In genomic region chr22:24053481-24054226, GRCh38 we compare ENCODE assay signal across 1 cellular context.
TF ChIP-seq lines count a peak whose summit lies in the region.

No MANE protein-coding gene starts in this region.

TF ChIP-seq in IMR-90, 13 proteins besides CTCF, POLR2A, EP300 and RAD21:
- TF ChIP-seq CHD1 (IDR thresholded peaks at IDR 0.05; ENCODE audit: low read depth, low read length) (no peak), MAFK (IDR thresholded peaks at IDR 0.05; ENCODE audit: low read depth, low read length) (no peak), NFE2L2 (IDR thresholded peaks at IDR 0.05; ENCODE audit: low read depth, low read length) (no peak), CEBPB (IDR thresholded peaks at IDR 0.05; ENCODE audit: low read depth, low read length) (no peak), RCOR1 (IDR thresholded peaks at IDR 0.05; ENCODE audit: insufficient replicate concordance, low read length) (no peak), SMC3 (IDR thresholded peaks at IDR 0.05; ENCODE audit: low read depth, low read length) (no peak), BHLHE40 (IDR thresholded peaks at IDR 0.05; ENCODE audit: low read depth, low read length) (no peak), ELK1 (IDR thresholded peaks at IDR 0.05; ENCODE audit: borderline replicate concordance, low read depth, low read length) (no peak), MAZ (IDR thresholded peaks at IDR 0.05; ENCODE audit: borderline replicate concordance, low read depth, low read length) (no peak), FOS (IDR thresholded peaks at IDR 0.05; ENCODE audit: low read depth, low read length) (no peak), MXI1 (IDR thresholded peaks at IDR 0.05; ENCODE audit: borderline replicate concordance, low read depth, low read length) (no peak), RFX5 (IDR thresholded peaks at IDR 0.05; ENCODE audit: low read depth, low read length) (no peak)
- TF ChIP-seq, protein P1, sequence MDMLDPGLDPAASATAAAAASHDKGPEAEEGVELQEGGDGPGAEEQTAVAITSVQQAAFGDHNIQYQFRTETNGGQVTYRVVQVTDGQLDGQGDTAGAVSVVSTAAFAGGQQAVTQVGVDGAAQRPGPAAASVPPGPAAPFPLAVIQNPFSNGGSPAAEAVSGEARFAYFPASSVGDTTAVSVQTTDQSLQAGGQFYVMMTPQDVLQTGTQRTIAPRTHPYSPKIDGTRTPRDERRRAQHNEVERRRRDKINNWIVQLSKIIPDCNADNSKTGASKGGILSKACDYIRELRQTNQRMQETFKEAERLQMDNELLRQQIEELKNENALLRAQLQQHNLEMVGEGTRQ (IDR thresholded peaks at IDR 0.05; ENCODE audit: low read depth, low read length) = no peak
